In the genomic region with DNA sequence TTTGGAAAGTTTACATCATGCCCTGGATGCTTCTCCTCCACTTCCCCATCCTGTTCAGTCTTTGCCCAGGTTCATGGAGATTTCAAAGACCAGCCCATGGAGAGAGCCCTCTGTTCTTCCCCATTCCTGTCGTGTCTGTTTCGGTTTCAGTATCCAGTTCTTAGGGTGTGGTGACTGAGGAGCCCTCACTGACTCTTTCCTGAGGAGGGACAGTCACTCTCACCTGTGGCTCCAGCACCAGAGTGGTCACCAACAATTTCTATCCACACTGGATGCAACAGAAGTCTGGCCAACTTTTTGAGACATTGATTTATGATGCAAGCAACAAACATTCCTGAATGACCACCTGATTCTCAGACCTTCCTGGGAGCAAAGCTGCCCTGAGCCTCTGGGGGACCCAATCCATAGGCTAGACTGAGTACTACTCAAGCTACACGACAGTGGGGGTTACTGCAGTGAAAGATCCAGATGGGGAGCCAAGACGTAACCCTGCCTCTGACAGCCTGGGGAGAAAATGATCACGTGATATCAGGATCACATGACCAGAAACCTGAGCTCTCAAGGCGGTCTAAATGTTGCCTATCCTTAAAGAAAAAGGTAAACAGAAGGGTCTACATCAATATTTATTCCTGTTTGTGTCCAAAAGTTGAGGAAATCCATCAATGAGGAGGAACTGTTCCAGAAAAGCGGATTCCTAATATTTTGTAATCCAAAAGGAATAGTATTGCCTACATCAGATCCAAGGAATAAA, we compare ENCODE assay signal across 8 cellular contexts.
DNase-seq lines count a peak whose midpoint lies in the region; TF ChIP-seq lines count a peak whose summit lies in the region.

No MANE protein-coding gene starts in this region.

- H3K4me3 Mint-ChIP-seq in HFFc6 (peak overlapping the region; percentile 78), chondrocyte (ENCODE audit: unreplicated experiment) (no peak overlapping the region)

- H3K36me3 Mint-ChIP-seq in HFFc6 (ENCODE audit: low read depth) (no peaks in the 10 kb centered on the region), chondrocyte (ENCODE audit: low read depth) (no peaks in the 10 kb centered on the region)

- H3K9me3 Mint-ChIP-seq in HFFc6 (no peaks in the 10 kb centered on the region), chondrocyte (ENCODE audit: low read depth) (no peaks in the 10 kb centered on the region)

- H3K9ac ChIP-seq in mucosa of rectum (ENCODE audit: low read depth in 1 of 2, low read length in 2 of 2), result no peak overlapping the region

- TF ChIP-seq CTCF in HFFc6 (IDR thresholded peaks at IDR 0.05), result no peak
- no peak for TF ChIP-seq CTCF in astrocyte of the cerebellum (IDR thresholded peaks at IDR 0.05; ENCODE audit: low read depth, low read length, missing control alignments)
- no peak for TF ChIP-seq CTCF in chondrocyte (IDR thresholded peaks at IDR 0.05)

- H3K9me3 ChIP-seq in mucosa of rectum (ENCODE audit: control insufficient read depth in 2 of 2, low read length in 2 of 2), result no peaks in the 10 kb centered on the region

- no peaks in the 10 kb centered on the region for H3K27me3 ChIP-seq in mucosa of rectum (ENCODE audit: control insufficient read depth in 2 of 2, insufficient read depth in 2 of 2, low read length in 2 of 2)

- H3K4me1 Mint-ChIP-seq in HFFc6 (ENCODE audit: low read depth) (0 out of 2 replicates have a peak, but pooled peaks cover 4% of the 10 kb centered on the region), chondrocyte (ENCODE audit: low read depth) (no peaks in the 10 kb centered on the region)

- no peak overlapping the region for H3K27ac Mint-ChIP-seq in HFFc6
- no peak overlapping the region for H3K27ac Mint-ChIP-seq in chondrocyte (ENCODE audit: unreplicated experiment)

- H3K27me3 Mint-ChIP-seq in HFFc6 (ENCODE audit: insufficient read depth) (peaks cover 20% of the 10 kb centered on the region; the same call in 1 of the 2 replicates), chondrocyte (ENCODE audit: low read depth) (peaks cover 56% of the 10 kb centered on the region)

- in situ Hi-C loops in astrocyte of the cerebellum (cut with HindIII; ENCODE audit: low sequenced_read_pairs), result no loop called here

- H3K4me1 ChIP-seq in mucosa of rectum (ENCODE audit: control insufficient read depth in 2 of 2, insufficient read depth in 2 of 2, low read length in 2 of 2), result peaks cover 0 to 2% of the 10 kb centered on the region in 2 donors

- no peak overlapping the region for H3K4me3 ChIP-seq in astrocyte of the cerebellum (ENCODE audit: low read depth, low read length)
- peak overlapping the region in 1 of 2 donors; percentile 48 for H3K4me3 ChIP-seq in mucosa of rectum (ENCODE audit: low read length in 2 of 2)

- peak overlapping the region; percentile 22 to 61 for H3K27ac ChIP-seq in mucosa of rectum (ENCODE audit: low read depth in 2 of 2, low read length in 2 of 2)

- H3K36me3 ChIP-seq in mucosa of rectum (ENCODE audit: control insufficient read depth in 2 of 2, insufficient read depth in 2 of 2, low read length in 2 of 2), result no peaks in the 10 kb centered on the region

- peak; percentile 39 for DNase-seq in SIG-M5 treated with dmso at 0.1 percent for 504 hours (lab: John Stamatoyannopoulos, UW; ENCODE audit: unreplicated experiment)
- DNase-seq in SIG-M5 (lab: John Stamatoyannopoulos, UW), result no peak
- peak; percentile 37 for DNase-seq in HFFc6
- DNase-seq in NCI-H2107 (lab: John Stamatoyannopoulos, UW), result peak; percentile 55
- DNase-seq in astrocyte of the cerebellum (ENCODE audit: low read depth), result peak; percentile 9
- DNase-seq in chondrocyte (ENCODE audit: low spot score), result no peak
- no peak for DNase-seq in HuH-7.5 (ENCODE audit: low spot score)

Comparison
In these comparisons a context has a peak if more than half of its experiments do, and no peak if none do; other contexts are left out.
1. DNase-seq: peak in SIG-M5 treated with dmso at 0.1 percent for 504 hours (single experiment), HFFc6 (single experiment), NCI-H2107 (single experiment) and astrocyte of the cerebellum (single experiment); none in SIG-M5 (single experiment), chondrocyte (single experiment) and HuH-7.5 (single experiment).